Comparison of ENCODE assay signal across 8 cellular contexts in genomic region chr11:108117746-108118371, GRCh38. TPM values are rescaled to one million over a fixed set of nuclear protein-coding genes. Genes with fewer than 3 reads are reported as not detected.
DNase-seq lines count a peak whose midpoint lies in the region; ATAC-seq and TF ChIP-seq lines count a peak whose summit lies in the region.

No MANE protein-coding gene starts in this region.

- ATAC-seq in GM19328 (IDR thresholded peaks at IDR 0.05; ENCODE audit: unreplicated experiment) = no peak

- H3K4me3 Mint-ChIP-seq in progenitor cell of endocrine pancreas (ENCODE audit: low read depth) = no peak overlapping the region
- no peak overlapping the region for H3K4me3 Mint-ChIP-seq in activated T-cell treated with anti-CD3 and anti-CD28 coated beads, Interleukin-2, amount 50 U/mL, for 24 hours
- H3K4me3 Mint-ChIP-seq in activated CD4-positive, alpha-beta memory T cell treated with anti-CD3 and anti-CD28 coated beads for 36 hours = no peak overlapping the region

- H2AFZ ChIP-seq in GM23248 = no peak overlapping the region

- H3K27me3 Mint-ChIP-seq in progenitor cell of endocrine pancreas = no peaks in the 10 kb centered on the region
- no peaks in the 10 kb centered on the region for H3K27me3 Mint-ChIP-seq in activated T-cell treated with anti-CD3 and anti-CD28 coated beads, Interleukin-2, amount 50 U/mL, for 24 hours
- H3K27me3 Mint-ChIP-seq in activated CD4-positive, alpha-beta memory T cell treated with anti-CD3 and anti-CD28 coated beads for 36 hours = no peaks in the 10 kb centered on the region

- no peak overlapping the region for H3K4me2 ChIP-seq in GM23248 (ENCODE audit: unreplicated experiment)

- CTCF ChIA-PET in activated CD4-positive, alpha-beta memory T cell treated with anti-CD3 and anti-CD28 coated beads for 36 hours (lab: Charles Lee) = interaction anchor here (0.7 to 2.9 kb wide), 10 partner anchors 15 to 547 kb away, joined by 3 to 36 read pairs (median 4); partner anchors contain the start of gene DDX10

- TF ChIP-seq CTCF in AG10803 (conservative IDR thresholded peaks at IDR 0.05; ENCODE audit: low read length) (peak; percentile 70), progenitor cell of endocrine pancreas (IDR thresholded peaks at IDR 0.05; ENCODE audit: unreplicated experiment) (peak; percentile 64)

- no peaks in the 10 kb centered on the region for H3K9me2 ChIP-seq in GM23248 (ENCODE audit: insufficient read depth)

- peaks cover 9% of the 10 kb centered on the region for H3K4me1 Mint-ChIP-seq in progenitor cell of endocrine pancreas (ENCODE audit: low read depth)
- peaks cover 19% of the 10 kb centered on the region for H3K4me1 Mint-ChIP-seq in activated T-cell treated with anti-CD3 and anti-CD28 coated beads, Interleukin-2, amount 50 U/mL, for 24 hours (ENCODE audit: low read depth)
- H3K4me1 Mint-ChIP-seq in activated CD4-positive, alpha-beta memory T cell treated with anti-CD3 and anti-CD28 coated beads for 36 hours (ENCODE audit: low read depth) = peaks cover 16% of the 10 kb centered on the region

- H3K27ac ChIP-seq in GM23248 = no peak overlapping the region

- POLR2A ChIA-PET in activated CD4-positive, alpha-beta memory T cell treated with anti-CD3 and anti-CD28 coated beads for 36 hours (lab: Charles Lee) = interaction anchor here (1.6 kb wide), 1 partner anchor 349 kb away, joined by 3 read pairs; the partner anchor contains the start of gene C11orf65

- H3K9ac ChIP-seq in GM23248 = no peak overlapping the region

- no peaks in the 10 kb centered on the region for H3K9me3 ChIP-seq in GM23248 (ENCODE audit: low read depth)

- H3K27ac Mint-ChIP-seq in progenitor cell of endocrine pancreas = no peak overlapping the region
- no peak overlapping the region for H3K27ac Mint-ChIP-seq in activated T-cell treated with anti-CD3 and anti-CD28 coated beads, Interleukin-2, amount 50 U/mL, for 24 hours
- H3K27ac Mint-ChIP-seq in activated CD4-positive, alpha-beta memory T cell treated with anti-CD3 and anti-CD28 coated beads for 36 hours = no peak overlapping the region

- no peaks in the 10 kb centered on the region for H3K27me3 ChIP-seq in GM23248 (replicated peaks; ENCODE audit: insufficient read depth)

- H3K36me3 Mint-ChIP-seq in progenitor cell of endocrine pancreas (ENCODE audit: insufficient read depth) = no peaks in the 10 kb centered on the region
- H3K36me3 Mint-ChIP-seq in activated T-cell treated with anti-CD3 and anti-CD28 coated beads, Interleukin-2, amount 50 U/mL, for 24 hours (ENCODE audit: low read depth) = peaks cover 12% of the 10 kb centered on the region
- no peaks in the 10 kb centered on the region for H3K36me3 Mint-ChIP-seq in activated CD4-positive, alpha-beta memory T cell treated with anti-CD3 and anti-CD28 coated beads for 36 hours

- DNase-seq in AG10803 (ENCODE audit: low read depth) (peak; percentile 73), GM23248 (peak; percentile 71), NCI-H748 treated with DMSO at 0.1 percent for 48 hours (lab: John Stamatoyannopoulos, UW) (peak; percentile 3), dermis microvascular lymphatic vessel endothelial cell (ENCODE audit: low read depth in 2 of 2) (peak; percentile 59 to 72), progenitor cell of endocrine pancreas (ENCODE audit: low spot score, unreplicated experiment) (no peak)
- no peak for DNase-seq in activated T-cell treated with anti-CD3 and anti-CD28 coated beads, Interleukin-2, amount 50 U/mL, for 24 hours
- DNase-seq in activated CD4-positive, alpha-beta memory T cell treated with anti-CD3 and anti-CD28 coated beads for 36 hours = no peak

- intact Hi-C loops in activated CD4-positive, alpha-beta memory T cell treated with anti-CD3 and anti-CD28 coated beads for 36 hours (cut with micrococcal nuclease) = loop anchor here (1.0 kb wide), 1 partner anchor 530 kb away; no protein-coding TSS in a partner anchor

- H3K36me3 ChIP-seq in GM23248 (ENCODE audit: low read depth) = no peaks in the 10 kb centered on the region

- peaks cover 9% of the 10 kb centered on the region for H3K79me2 ChIP-seq in GM23248 (ENCODE audit: insufficient read depth)

- in situ Hi-C loops in GM23248 (cut with MboI) = no loop called here

- H3F3A ChIP-seq in GM23248 (ENCODE audit: insufficient read depth) = peaks cover 22% of the 10 kb centered on the region

- no peaks in the 10 kb centered on the region for H4K20me1 ChIP-seq in GM23248 (ENCODE audit: insufficient read depth)

- no peak overlapping the region for H3K4me3 ChIP-seq in AG10803 (ENCODE audit: low read length)
- H3K4me3 ChIP-seq in GM23248 = no peak overlapping the region

- H3K9me3 Mint-ChIP-seq in progenitor cell of endocrine pancreas (ENCODE audit: low read depth) = no peaks in the 10 kb centered on the region
- H3K9me3 Mint-ChIP-seq in activated T-cell treated with anti-CD3 and anti-CD28 coated beads, Interleukin-2, amount 50 U/mL, for 24 hours = no peaks in the 10 kb centered on the region
- no peaks in the 10 kb centered on the region for H3K9me3 Mint-ChIP-seq in activated CD4-positive, alpha-beta memory T cell treated with anti-CD3 and anti-CD28 coated beads for 36 hours

- H3K4me1 ChIP-seq in GM23248 (ENCODE audit: insufficient read depth) = peaks cover 20% of the 10 kb centered on the region

RNA-seq across cellular contexts. Expression of gene ACAT1, which starts 3.5 kb away (rescaled TPM):
- total RNA-seq in GM23248 (2014; rRNA removed; shearing (Covaris generic)) = 85.6 and 108 TPM in 2 replicates
- polyA plus RNA-seq in GM23248 (2016; fragmentation: Nextera tagmentation; extraction: Ambion mirVana) = 53.0 and 56.5 TPM in 2 replicates
- total RNA-seq in dermis microvascular lymphatic vessel endothelial cell (102 and 110 TPM in 2 replicates), progenitor cell of endocrine pancreas (29.5 and 37.5 TPM in 2 replicates)
- total RNA-seq in activated CD4-positive, alpha-beta memory T cell treated with anti-CD3 and anti-CD28 coated beads for 36 hours = 10 to 100 TPM; 58.3 to 64.9 TPM

Comparison
In these comparisons a context has a peak if more than half of its experiments do, and no peak if none do; other contexts are left out.
1. DNase-seq: peak in AG10803 (single experiment), GM23248 (single experiment), NCI-H748 treated with DMSO at 0.1 percent for 48 hours (single experiment) and dermis microvascular lymphatic vessel endothelial cell (2 of 2); none in progenitor cell of endocrine pancreas (single experiment), activated T-cell treated with anti-CD3 and anti-CD28 coated beads, Interleukin-2, amount 50 U/mL, for 24 hours (single experiment) and activated CD4-positive, alpha-beta memory T cell treated with anti-CD3 and anti-CD28 coated beads for 36 hours (single experiment).